8 cellular contexts compared by ENCODE assay signal in genomic region chr2:172806426-172807008, GRCh38.
DNase-seq lines count a peak whose midpoint lies in the region; ATAC-seq and TF ChIP-seq lines count a peak whose summit lies in the region.

No MANE protein-coding gene starts in this region.

- TF ChIP-seq CTCF in WERI-Rb-1 (IDR thresholded peaks at IDR 0.05; ENCODE audit: low read depth, low read length), result peak; percentile 66
- TF ChIP-seq CTCF in cardiac muscle cell (IDR thresholded peaks at IDR 0.05; ENCODE audit: low read depth, low read length), result peak; percentile 86
- TF ChIP-seq CTCF in sigmoid colon (IDR thresholded peaks at IDR 0.05), result peak; percentile 55 to 79 (median 74)

- no peaks in the 10 kb centered on the region for H3K27me3 ChIP-seq in WERI-Rb-1 (ENCODE audit: insufficient read depth, low read depth, severe bottlenecking)
- H3K27me3 ChIP-seq in cardiac muscle cell, result no peaks in the 10 kb centered on the region
- H3K27me3 ChIP-seq in sigmoid colon, result no peaks in the 10 kb centered on the region

- peak; percentile 61 for ATAC-seq in Right ventricle myocardium inferior
- ATAC-seq in HG03469 (IDR thresholded peaks at IDR 0.05; ENCODE audit: unreplicated experiment), result no peak
- no peak for ATAC-seq in HG03097 (IDR thresholded peaks at IDR 0.05; ENCODE audit: low FRiP score, unreplicated experiment)

- TF ChIP-seq EP300 in sigmoid colon (IDR thresholded peaks at IDR 0.05), result no peak

- DNase-seq in Right ventricle myocardium inferior (ENCODE audit: missing footprints) (no peak), cardiac septum (ENCODE audit: low spot score) (no peak), NCI-H2107 (lab: John Stamatoyannopoulos, UW) (peak; percentile 31), WERI-Rb-1 (no peak), cardiac muscle cell (ENCODE audit: low read depth in 1 of 2, low spot score in 1 of 2) (peak; percentile 72 to 76), sigmoid colon (no peak)

- intact Hi-C loops in Right ventricle myocardium inferior (cut with DNase I) (loop anchor here (10.0 kb wide), 1 partner anchor 218 kb away; no protein-coding TSS in a partner anchor), cardiac septum (cut with DNase I) (loop anchor here (2.0 to 10.0 kb wide), 4 partner anchors 126 to 401 kb away; no protein-coding TSS in a partner anchor), sigmoid colon (cut with DNase I) (loop anchor here (1.0 to 10.0 kb wide), 3 partner anchors 56 to 408 kb away; no protein-coding TSS in a partner anchor)

- no peak for TF ChIP-seq POLR2A in sigmoid colon (IDR thresholded peaks at IDR 0.05)

- H3K4me3 ChIP-seq in WERI-Rb-1 (ENCODE audit: low read depth, low read length) (no peak overlapping the region), cardiac muscle cell (no peak overlapping the region), sigmoid colon (peak overlapping the region in 1 of 4 donors; percentile 4)

- H3K27ac ChIP-seq in WERI-Rb-1 (no peak overlapping the region), cardiac muscle cell (no peak overlapping the region), sigmoid colon (no peak overlapping the region)

- peaks cover 9% of the 10 kb centered on the region for H3K9me3 ChIP-seq in WERI-Rb-1 (ENCODE audit: severe bottlenecking)
- H3K9me3 ChIP-seq in cardiac muscle cell (ENCODE audit: low read depth), result no peaks in the 10 kb centered on the region
- H3K9me3 ChIP-seq in sigmoid colon, result peaks cover 0 to 6% (median 0%) of the 10 kb centered on the region in 4 donors

- H3K4me1 ChIP-seq in cardiac muscle cell (ENCODE audit: low read depth) (peaks cover 6% of the 10 kb centered on the region), sigmoid colon (peaks cover 0 to 11% (median 7%) of the 10 kb centered on the region in 4 donors)

- H3K36me3 ChIP-seq in WERI-Rb-1 (no peaks in the 10 kb centered on the region), cardiac muscle cell (no peaks in the 10 kb centered on the region), sigmoid colon (no peaks in the 10 kb centered on the region)

- 7 to 32% methylated on average over 5 of the region's 5 CpGs for WGBS in sigmoid colon, 2 donors

Comparison
In these comparisons a context has a peak if more than half of its experiments do, and no peak if none do; other contexts are left out.
1. DNase-seq: peak in NCI-H2107 (single experiment) and cardiac muscle cell (2 of 2); none in Right ventricle myocardium inferior (single experiment), cardiac septum (single experiment), WERI-Rb-1 (single experiment) and sigmoid colon (single experiment).
2. Peak in every context shown above with its lines, with median percentiles within 50 percentile points of each other: CTCF ChIP-seq.